In the genomic region with DNA sequence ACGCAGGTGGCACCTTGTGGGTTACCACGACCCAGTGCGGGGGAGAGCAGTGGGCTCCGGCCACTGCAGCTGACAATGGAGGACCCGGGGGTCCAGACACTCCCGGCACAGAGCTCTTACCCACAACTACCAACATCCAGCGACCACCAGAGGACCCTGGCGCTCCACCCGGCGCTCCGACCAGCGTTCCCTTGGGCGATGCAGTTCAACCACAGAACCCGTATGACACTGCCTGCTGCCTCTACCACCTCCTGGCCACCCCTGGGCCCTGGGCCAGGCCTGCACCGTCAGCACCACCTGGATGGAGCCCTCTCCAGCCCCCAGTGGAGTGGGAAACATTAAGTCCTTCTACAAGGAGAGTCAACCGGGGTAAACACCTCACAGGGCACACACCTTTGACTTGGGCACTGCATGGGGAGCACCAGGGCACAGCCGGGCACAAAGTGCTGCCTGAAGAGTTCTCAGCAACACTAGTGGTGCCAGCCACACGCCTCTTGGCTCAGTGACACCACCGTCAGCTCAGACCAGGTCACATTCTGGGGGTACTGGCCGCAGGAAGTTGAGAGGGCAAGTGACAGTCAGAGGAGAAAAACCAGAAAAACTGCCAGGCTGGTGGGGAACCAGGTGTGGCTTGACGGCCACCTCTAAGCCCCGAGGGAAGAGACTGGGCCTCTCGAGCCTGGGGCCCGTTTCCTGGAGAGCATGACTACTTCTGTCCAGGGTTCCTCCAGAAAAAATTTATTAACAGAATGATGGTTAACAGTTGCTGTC, we compare ENCODE assay signal across 8 cellular contexts. TPM values are rescaled to one million over a fixed set of nuclear protein-coding genes. Genes with fewer than 3 reads are reported as not detected.
DNase-seq lines count a peak whose midpoint lies in the region; ATAC-seq and TF ChIP-seq lines count a peak whose summit lies in the region.

No MANE protein-coding gene starts in this region.

- H3K27me3 ChIP-seq in BE2C (no peaks in the 10 kb centered on the region), HUES64 (ENCODE audit: insufficient read depth, low read length) (no peaks in the 10 kb centered on the region), mucosa of rectum (ENCODE audit: control insufficient read depth in 2 of 2, insufficient read depth in 2 of 2, low read length in 2 of 2) (no peaks in the 10 kb centered on the region)

- no peak for TF ChIP-seq CTCF in BE2C (IDR thresholded peaks at IDR 0.05; ENCODE audit: low read depth, low read length)
- TF ChIP-seq CTCF in choroid plexus epithelial cell (conservative IDR thresholded peaks at IDR 0.05; ENCODE audit: low read depth, low read length) = no peak

- DNase-seq in BE2C = peak; percentile 19
- no peak for DNase-seq in choroid plexus epithelial cell (ENCODE audit: low read depth)
- no peak for DNase-seq in T1000 (lab: John Stamatoyannopoulos, UW)
- DNase-seq in effector CD4-positive, alpha-beta T cell = no peak

- H3K27ac ChIP-seq in HUES64 (ENCODE audit: low read depth, low read length) (no peak overlapping the region), mucosa of rectum (ENCODE audit: low read depth in 2 of 2, low read length in 2 of 2) (peak overlapping the region in 1 of 2 donors; percentile 94)

- H3K9me3 ChIP-seq in BE2C = no peaks in the 10 kb centered on the region; the same call in none of the 2 replicates
- H3K9me3 ChIP-seq in HUES64 (ENCODE audit: insufficient read depth, low read depth, low read length) = peaks cover 7% of the 10 kb centered on the region
- H3K9me3 ChIP-seq in mucosa of rectum (ENCODE audit: control insufficient read depth in 2 of 2, low read length in 2 of 2) = no peaks in the 10 kb centered on the region

- H3K4me3 ChIP-seq in BE2C (ENCODE audit: low read depth, low read length) (peak overlapping the region; percentile 87), HUES64 (ENCODE audit: low read length) (peak overlapping the region; percentile 92; the same call in 1 of the 2 replicates), choroid plexus epithelial cell (ENCODE audit: low read depth, low read length) (peak overlapping the region; percentile 75), mucosa of rectum (ENCODE audit: low read length in 2 of 2) (peak overlapping the region; percentile 79 to 81)

- H3K4me1 ChIP-seq in BE2C = 0 out of 2 replicates have a peak, but pooled peaks cover 5% of the 10 kb centered on the region
- peaks cover 8% of the 10 kb centered on the region; the same call in 1 of the 2 replicates for H3K4me1 ChIP-seq in HUES64 (ENCODE audit: insufficient read depth, low read length)
- H3K4me1 ChIP-seq in mucosa of rectum (ENCODE audit: control insufficient read depth in 2 of 2, insufficient read depth in 2 of 2, low read length in 2 of 2) = peaks cover 55 to 62% of the 10 kb centered on the region in 2 donors

- WGBS in HUES64 = 91% methylated on average over 24 of the region's 24 CpGs

- ATAC-seq in GM18907 (IDR thresholded peaks at IDR 0.05; ENCODE audit: unreplicated experiment) (no peak), HG02678 (IDR thresholded peaks at IDR 0.05; ENCODE audit: unreplicated experiment) (no peak)

- peaks cover 8% of the 10 kb centered on the region for H3K36me3 ChIP-seq in BE2C
- H3K36me3 ChIP-seq in HUES64 (ENCODE audit: insufficient read depth, low read length) = peaks cover 9% of the 10 kb centered on the region
- H3K36me3 ChIP-seq in mucosa of rectum (ENCODE audit: control insufficient read depth in 2 of 2, insufficient read depth in 2 of 2, low read length in 2 of 2) = peaks cover 2 to 4% of the 10 kb centered on the region in 2 donors

- H3K9ac ChIP-seq in HUES64 (ENCODE audit: low read depth, low read length) (0 out of 2 replicates have a peak overlapping the region, but pooled peaks have one; percentile 34), mucosa of rectum (ENCODE audit: low read depth in 1 of 2, low read length in 2 of 2) (peak overlapping the region in 1 of 2 donors; percentile 4)

RNA-seq across cellular contexts. Expression of a gene that starts 2.6 kb away (rescaled TPM):
- 352 TPM for polyA plus RNA-seq in BE2C (2012; ENCODE audit: insufficient read depth, insufficient read length, low read depth)
- polyA plus RNA-seq in HUES64 (2013, experiment 1 of 2) = 90.6 TPM
- 98.6 TPM for polyA plus RNA-seq in HUES64 (2013, experiment 2 of 2)

RNA-seq across cellular contexts. Expression of a gene that starts 43.4 kb away (rescaled TPM):
- polyA plus RNA-seq in BE2C (2012; ENCODE audit: insufficient read depth, insufficient read length, low read depth) = 247 TPM
- polyA plus RNA-seq in HUES64 (2013, experiment 1 of 2) = 77.0 TPM
- 74.8 TPM for polyA plus RNA-seq in HUES64 (2013, experiment 2 of 2)
